13 cellular contexts compared by ENCODE assay signal in the genomic region with DNA sequence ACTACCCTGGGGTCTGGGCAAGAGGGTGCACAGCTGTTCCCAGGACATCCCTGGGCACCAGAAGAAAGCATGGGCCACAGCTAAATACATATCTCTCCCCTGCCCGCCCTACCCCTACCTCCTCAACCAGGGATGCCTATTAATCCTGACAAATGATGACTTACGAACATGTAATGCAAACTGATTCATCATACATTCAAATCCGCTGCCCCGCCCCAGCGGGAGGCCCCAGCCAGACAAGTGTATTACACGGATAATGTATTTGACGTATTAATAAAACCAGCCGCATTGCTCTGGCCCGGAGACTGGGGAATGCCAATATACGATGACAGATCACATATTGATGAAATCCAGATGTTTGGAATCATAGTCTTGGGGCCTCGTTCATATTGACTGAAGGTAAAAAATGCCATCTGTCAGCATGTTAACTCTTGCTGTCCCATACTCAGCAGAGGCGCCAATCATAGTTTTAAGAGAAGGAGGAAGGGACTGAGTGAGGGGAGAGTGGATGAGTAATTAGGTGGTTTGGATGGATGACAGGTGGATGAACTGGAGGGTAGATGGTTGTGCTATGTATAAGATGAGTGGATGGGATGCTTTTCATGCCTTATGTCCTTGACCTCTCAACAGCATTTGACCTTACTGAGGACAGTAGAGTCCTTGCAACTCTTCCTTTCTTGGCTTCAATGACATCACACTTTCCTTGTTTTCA.
A peak's percentile ranks its signal among the peaks of the same experiment; 100 is the strongest.
DNase-seq lines count a peak whose midpoint lies in the region; ATAC-seq and TF ChIP-seq lines count a peak whose summit lies in the region.
"Had no signal": no experiment of that assay in that cellular context is flagged by ENCODE, and none has a peak within 500 bp of the region (broad histone marks: within the 10 kb centered on the region; RNA-seq: fewer than 3 reads in every experiment).

No MANE protein-coding gene starts in this region.

- DNase-seq in HPDE6-E6E7 (ENCODE audit: extremely low spot score) (peak; percentile 70), RKO (ENCODE audit: low spot score) (peak; percentile 60), epithelial cell of esophagus (ENCODE audit: low read depth) (peak; percentile 69), stromal cell of bone marrow (ENCODE audit: low read depth) (peak; percentile 9), hepatic stellate cell (ENCODE audit: low spot score) (no peak), NCI-H2029 treated with DMSO at 0.1 percent for 48 hours (lab: John Stamatoyannopoulos, UW) (no peak)
- DNase-seq: DMS 273 treated with DMSO at 0.1 percent for 48 hours, NCI-H1048, NCI-H146, NCI-H82, SW 1271 had no signal

- ATAC-seq in HG03354 (IDR thresholded peaks at IDR 0.05; ENCODE audit: poor library complexity, severe bottlenecking, unreplicated experiment) = no peak

- TF ChIP-seq CTCF in epithelial cell of esophagus (IDR thresholded peaks at IDR 0.05; ENCODE audit: insufficient read depth, low read depth, low read length, missing control alignments) = no peak

- no peak overlapping the region for H3K4me3 ChIP-seq in epithelial cell of esophagus (ENCODE audit: low read length)
- H3K4me3 ChIP-seq: BLaER1 had no signal

Comparison
In these comparisons a context has a peak if more than half of its experiments do, and no peak if none do; other contexts are left out.
1. DNase-seq: peak in HPDE6-E6E7 (single experiment), RKO (single experiment), epithelial cell of esophagus (single experiment) and stromal cell of bone marrow (single experiment); none in hepatic stellate cell (single experiment) and NCI-H2029 treated with DMSO at 0.1 percent for 48 hours (single experiment).